ENCODE assay signal across 9 cellular contexts in genomic region chr3:191244242-191244867, GRCh38. TPM values are rescaled to one million over a fixed set of nuclear protein-coding genes. Genes with fewer than 3 reads are reported as not detected.
DNase-seq lines count a peak whose midpoint lies in the region; ATAC-seq, FAIRE-seq and TF ChIP-seq lines count a peak whose summit lies in the region.
"Had no signal": no experiment of that assay in that cellular context is flagged by ENCODE, and none has a peak within 500 bp of the region (broad histone marks: within the 10 kb centered on the region; RNA-seq: fewer than 3 reads in every experiment).

No MANE protein-coding gene starts in this region.

- TF ChIP-seq POLR2A in A549 (IDR thresholded peaks at IDR 0.05; ENCODE audit: low read length) = no peak

- no peak overlapping the region for H3K4me2 ChIP-seq in A549
- no peak overlapping the region for H3K4me2 ChIP-seq in Karpas-422 (ENCODE audit: low read depth, low read length, poor library complexity, severe bottlenecking)

- in situ Hi-C loops in GM13977 (cut with MboI; ENCODE audit: low pct_unique_long_range_greater_than_20kb, low sequenced_read_pairs, unreplicated experiment) = no loop called here

- peaks cover 1% of the 10 kb centered on the region for H3K4me1 Mint-ChIP-seq in activated T-helper 2 cell treated with anti-CD3 and anti-CD28 coated beads, Interferon-gamma antibody, Interleukin-2, Interleukin-4, amounts not matched to agents 10 μg/mL and 5 μg/mL and 100 μg/mL, durations not matched to agents 14 hours and 24 hours and 36 hours (ENCODE audit: low read depth)
- peaks cover 1% of the 10 kb centered on the region for H3K4me1 Mint-ChIP-seq in activated CD4-positive, alpha-beta memory T cell treated with anti-CD3 and anti-CD28 coated beads, Interleukin-2, amount 10 ng/mL, durations not matched to agents 7 days and 5 days

- H3K4me1 ChIP-seq in A549 (peaks cover 6% of the 10 kb centered on the region; the same call in 1 of the 3 replicates), Karpas-422 (ENCODE audit: low read length) (no peaks in the 10 kb centered on the region)

- TF ChIP-seq EP300 in A549 (IDR thresholded peaks at IDR 0.05) = no peak

- H3K27ac ChIP-seq in A549 = no peak overlapping the region
- H3K27ac ChIP-seq in Karpas-422 (ENCODE audit: low read length) = no peak overlapping the region
- H3K27ac ChIP-seq in dorsolateral prefrontal cortex = no peak overlapping the region

- H3K4me3 ChIP-seq in A549 (no peak overlapping the region), Karpas-422 (ENCODE audit: low read length) (no peak overlapping the region), dorsolateral prefrontal cortex (no peak overlapping the region)
- H3K4me3 ChIP-seq: HAP-1 had no signal

- H3K27me3 ChIP-seq in Karpas-422 (ENCODE audit: low read length) (no peaks in the 10 kb centered on the region), dorsolateral prefrontal cortex (no peaks in the 10 kb centered on the region)

- ATAC-seq in A549 = no peak

- H3K79me2 ChIP-seq in Karpas-422 (ENCODE audit: low read length) = no peaks in the 10 kb centered on the region

- TF ChIP-seq CTCF in A549 (IDR thresholded peaks at IDR 0.05) (peak; percentile 20; the same call in 1 of the 3 replicates), GM13977 (IDR thresholded peaks at IDR 0.05; ENCODE audit: extremely low read depth, insufficient read depth, missing control alignments) (peak; percentile 48), dorsolateral prefrontal cortex (IDR thresholded peaks at IDR 0.05 in 54 of 56, conservative IDR thresholded peaks at IDR 0.05 in 2 of 56; ENCODE audit: low read depth in 1 of 56, partially characterized antibody in 56 of 56) (peak; percentile 6 to 62 (median 46))

- H4K20me1 ChIP-seq in Karpas-422 (ENCODE audit: insufficient read depth, low read depth, low read length) = no peaks in the 10 kb centered on the region

- no peaks in the 10 kb centered on the region for H3K36me3 Mint-ChIP-seq in activated T-helper 2 cell treated with anti-CD3 and anti-CD28 coated beads, Interferon-gamma antibody, Interleukin-2, Interleukin-4, amounts not matched to agents 10 μg/mL and 5 μg/mL and 100 μg/mL, durations not matched to agents 14 hours and 24 hours and 36 hours (ENCODE audit: low read depth)
- no peaks in the 10 kb centered on the region for H3K36me3 Mint-ChIP-seq in activated CD4-positive, alpha-beta memory T cell treated with anti-CD3 and anti-CD28 coated beads, Interleukin-2, amount 10 ng/mL, durations not matched to agents 7 days and 5 days (ENCODE audit: low read depth)

- no peak overlapping the region for H2AFZ ChIP-seq in Karpas-422 (ENCODE audit: low read length)

- H3K27me3 Mint-ChIP-seq in activated T-helper 2 cell treated with anti-CD3 and anti-CD28 coated beads, Interferon-gamma antibody, Interleukin-2, Interleukin-4, amounts not matched to agents 10 μg/mL and 5 μg/mL and 100 μg/mL, durations not matched to agents 14 hours and 24 hours and 36 hours (ENCODE audit: low read depth) = no peaks in the 10 kb centered on the region
- H3K27me3 Mint-ChIP-seq in activated CD4-positive, alpha-beta memory T cell treated with anti-CD3 and anti-CD28 coated beads, Interleukin-2, amount 10 ng/mL, durations not matched to agents 7 days and 5 days = no peaks in the 10 kb centered on the region

- POLR2A ChIA-PET in A549 (lab: Yijun Ruan, JAX) = no interaction called here
- POLR2A ChIA-PET in activated CD4-positive, alpha-beta memory T cell treated with anti-CD3 and anti-CD28 coated beads, Interleukin-2, amount 10 ng/mL, durations not matched to agents 7 days and 5 days (lab: Charles Lee) = no interaction called here

- H3K27ac Mint-ChIP-seq in activated T-helper 2 cell treated with anti-CD3 and anti-CD28 coated beads, Interferon-gamma antibody, Interleukin-2, Interleukin-4, amounts not matched to agents 10 μg/mL and 5 μg/mL and 100 μg/mL, durations not matched to agents 14 hours and 24 hours and 36 hours = no peak overlapping the region
- no peak overlapping the region for H3K27ac Mint-ChIP-seq in activated CD4-positive, alpha-beta memory T cell treated with anti-CD3 and anti-CD28 coated beads, Interleukin-2, amount 10 ng/mL, durations not matched to agents 7 days and 5 days

- H3K9me3 ChIP-seq in A549 (no peaks in the 10 kb centered on the region), Karpas-422 (ENCODE audit: low read length) (no peaks in the 10 kb centered on the region; the same call in 1 of the 2 replicates)
- H3K9me3 ChIP-seq: HAP-1 had no signal

- no peaks in the 10 kb centered on the region for H3K9me3 Mint-ChIP-seq in activated T-helper 2 cell treated with anti-CD3 and anti-CD28 coated beads, Interferon-gamma antibody, Interleukin-2, Interleukin-4, amounts not matched to agents 10 μg/mL and 5 μg/mL and 100 μg/mL, durations not matched to agents 14 hours and 24 hours and 36 hours
- no peaks in the 10 kb centered on the region for H3K9me3 Mint-ChIP-seq in activated CD4-positive, alpha-beta memory T cell treated with anti-CD3 and anti-CD28 coated beads, Interleukin-2, amount 10 ng/mL, durations not matched to agents 7 days and 5 days

- no peaks in the 10 kb centered on the region for H3K36me3 ChIP-seq in Karpas-422 (ENCODE audit: insufficient read depth, low read length)
- H3K36me3 ChIP-seq: HAP-1 had no signal

- no peak for FAIRE-seq in A549 (lab: Jason Lieb, UNC)

- peak in 1 of 2 experiments; percentile 4 for DNase-seq in A549 (ENCODE audit: low read depth in 1 of 2, low spot score in 1 of 2)
- DNase-seq in GM13977 (ENCODE audit: low spot score) = peak; percentile 24
- peak; percentile 43 for DNase-seq in Karpas-422
- DNase-seq in dorsolateral prefrontal cortex = no peak
- no peak for DNase-seq in activated T-helper 2 cell treated with anti-CD3 and anti-CD28 coated beads, Interferon-gamma antibody, Interleukin-2, Interleukin-4, amounts not matched to agents 10 μg/mL and 5 μg/mL and 100 μg/mL, durations not matched to agents 14 hours and 24 hours and 36 hours (ENCODE audit: low spot score)
- no peak for DNase-seq in activated CD4-positive, alpha-beta memory T cell treated with anti-CD3 and anti-CD28 coated beads, Interleukin-2, amount 10 ng/mL, durations not matched to agents 7 days and 5 days
- no peak for DNase-seq in GM19240 (ENCODE audit: insufficient read length, low spot score)
- DNase-seq in central memory CD4-positive, alpha-beta T cell = no peak

- CTCF ChIA-PET in A549 (lab: Yijun Ruan, JAX) = interaction anchor here (1.2 kb wide), 1 partner anchor 1200 kb away, joined by 3 read pairs; no protein-coding TSS in a partner anchor
- CTCF ChIA-PET in activated CD4-positive, alpha-beta memory T cell treated with anti-CD3 and anti-CD28 coated beads, Interleukin-2, amount 10 ng/mL, durations not matched to agents 7 days and 5 days (lab: Charles Lee) = no interaction called here

- H3K9me2 ChIP-seq in Karpas-422 (replicated peaks; ENCODE audit: insufficient read depth, low read length) = no peaks in the 10 kb centered on the region

- no peak overlapping the region for H3K9ac ChIP-seq in Karpas-422 (ENCODE audit: low read length)

- no peak overlapping the region for H3K4me3 Mint-ChIP-seq in activated T-helper 2 cell treated with anti-CD3 and anti-CD28 coated beads, Interferon-gamma antibody, Interleukin-2, Interleukin-4, amounts not matched to agents 10 μg/mL and 5 μg/mL and 100 μg/mL, durations not matched to agents 14 hours and 24 hours and 36 hours (ENCODE audit: low read depth)
- H3K4me3 Mint-ChIP-seq in activated CD4-positive, alpha-beta memory T cell treated with anti-CD3 and anti-CD28 coated beads, Interleukin-2, amount 10 ng/mL, durations not matched to agents 7 days and 5 days = no peak overlapping the region

- peak; percentile 48 to 51 for TF ChIP-seq RAD21 in A549 (conservative IDR thresholded peaks at IDR 0.05 in 1 of 2, IDR thresholded peaks at IDR 0.05 in 1 of 2)

- intact Hi-C loops in dorsolateral prefrontal cortex (cut with DNase I) = no loop called here
- intact Hi-C loops in activated T-helper 2 cell treated with anti-CD3 and anti-CD28 coated beads, Interferon-gamma antibody, Interleukin-2, Interleukin-4, amounts not matched to agents 10 μg/mL and 5 μg/mL and 100 μg/mL, durations not matched to agents 14 hours and 24 hours and 36 hours (cut with micrococcal nuclease) = loop anchor here (10.0 kb wide), 1 partner anchor 140 kb away; no protein-coding TSS in a partner anchor

- 0% methylated on average over 2 of the region's 2 CpGs for WGBS in A549 (ENCODE audit: missing lambda C conversion rate)

TF ChIP-seq in A549, 52 proteins besides CTCF, POLR2A, EP300 and RAD21 (continues in another document):
- no peak for TF ChIP-seq ZNF302 (CRISPR knock-in tag; IDR thresholded peaks at IDR 0.05)
- no peak for TF ChIP-seq HOXB13 (CRISPR knock-in tag; IDR thresholded peaks at IDR 0.05; ENCODE audit: low read depth)
- TF ChIP-seq, protein P1, sequence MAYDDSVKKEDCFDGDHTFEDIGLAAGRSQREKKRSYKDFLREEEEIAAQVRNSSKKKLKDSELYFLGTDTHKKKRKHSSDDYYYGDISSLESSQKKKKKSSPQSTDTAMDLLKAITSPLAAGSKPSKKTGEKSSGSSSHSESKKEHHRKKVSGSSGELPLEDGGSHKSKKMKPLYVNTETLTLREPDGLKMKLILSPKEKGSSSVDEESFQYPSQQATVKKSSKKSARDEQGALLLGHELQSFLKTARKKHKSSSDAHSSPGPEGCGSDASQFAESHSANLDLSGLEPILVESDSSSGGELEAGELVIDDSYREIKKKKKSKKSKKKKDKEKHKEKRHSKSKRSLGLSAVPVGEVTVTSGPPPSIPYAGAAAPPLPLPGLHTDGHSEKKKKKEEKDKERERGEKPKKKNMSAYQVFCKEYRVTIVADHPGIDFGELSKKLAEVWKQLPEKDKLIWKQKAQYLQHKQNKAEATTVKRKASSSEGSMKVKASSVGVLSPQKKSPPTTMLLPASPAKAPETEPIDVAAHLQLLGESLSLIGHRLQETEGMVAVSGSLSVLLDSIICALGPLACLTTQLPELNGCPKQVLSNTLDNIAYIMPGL (CRISPR knock-in tag; IDR thresholded peaks at IDR 0.05; ENCODE audit: borderline replicate concordance) = no peak
- TF ChIP-seq RFX5 (IDR thresholded peaks at IDR 0.05) = no peak
- TF ChIP-seq CHD4 (IDR thresholded peaks at IDR 0.05; ENCODE audit: borderline replicate concordance) = no peak
- no peak for TF ChIP-seq POLR2AphosphoS2 (conservative IDR thresholded peaks at IDR 0.05; ENCODE audit: low read length)

RNA-seq across cellular contexts. Expression of gene OSTN, which starts 45.3 kb away (rescaled TPM):
- polyA plus RNA-seq in A549 (2011; rRNA removed) = not detected in 2 replicates
- not detected in 2 replicates for polyA plus RNA-seq in A549 (2012; cell fraction: cytosol; rRNA removed)
- not detected in 2 replicates for polyA plus RNA-seq in A549 (2012; cell fraction: nucleus; rRNA removed)
- not detected in 3 replicates for polyA plus RNA-seq in A549 (2017; fragmentation: RNase III; extraction: RNeasy Plus Mini Kit Qiagen cat#74134 plus additional on column Dnase treatment)
- not detected in 2 replicates for polyA minus RNA-seq in A549 (2011; rRNA and poly(A)+ RNA removed)
- total RNA-seq in Karpas-422 (2014; rRNA removed; shearing (Covaris generic); ENCODE audit: low replicate concordance) = not detected in 2 replicates
- total RNA-seq in dorsolateral prefrontal cortex = 1 to 10 TPM in 89 of 120 experiments, under 1 TPM in 29, not detected in 2; 0.14 to 9.1 (median 1.9) TPM
- total RNA-seq in activated T-helper 2 cell treated with anti-CD3 and anti-CD28 coated beads, Interferon-gamma antibody, Interleukin-2, Interleukin-4, amounts not matched to agents 10 μg/mL and 5 μg/mL and 100 μg/mL, durations not matched to agents 14 hours and 24 hours and 36 hours = not detected in 2 replicates
- not detected for total RNA-seq in activated CD4-positive, alpha-beta memory T cell treated with anti-CD3 and anti-CD28 coated beads, Interleukin-2, amount 10 ng/mL, durations not matched to agents 7 days and 5 days

Comparison
In these comparisons a context has a peak if more than half of its experiments do, and no peak if none do; other contexts are left out.
1. DNase-seq: peak in GM13977 (single experiment) and Karpas-422 (single experiment); none in dorsolateral prefrontal cortex (0 of 10), activated T-helper 2 cell treated with anti-CD3 and anti-CD28 coated beads, Interferon-gamma antibody, Interleukin-2, Interleukin-4, amounts not matched to agents 10 μg/mL and 5 μg/mL and 100 μg/mL, durations not matched to agents 14 hours and 24 hours and 36 hours (single experiment), activated CD4-positive, alpha-beta memory T cell treated with anti-CD3 and anti-CD28 coated beads, Interleukin-2, amount 10 ng/mL, durations not matched to agents 7 days and 5 days (single experiment), GM19240 (single experiment) and central memory CD4-positive, alpha-beta T cell (single experiment).
2. Peak in every context shown above with its lines, with median percentiles within 50 percentile points of each other: CTCF ChIP-seq.